ENCODE assay signal across 22 cellular contexts in the genomic region with DNA sequence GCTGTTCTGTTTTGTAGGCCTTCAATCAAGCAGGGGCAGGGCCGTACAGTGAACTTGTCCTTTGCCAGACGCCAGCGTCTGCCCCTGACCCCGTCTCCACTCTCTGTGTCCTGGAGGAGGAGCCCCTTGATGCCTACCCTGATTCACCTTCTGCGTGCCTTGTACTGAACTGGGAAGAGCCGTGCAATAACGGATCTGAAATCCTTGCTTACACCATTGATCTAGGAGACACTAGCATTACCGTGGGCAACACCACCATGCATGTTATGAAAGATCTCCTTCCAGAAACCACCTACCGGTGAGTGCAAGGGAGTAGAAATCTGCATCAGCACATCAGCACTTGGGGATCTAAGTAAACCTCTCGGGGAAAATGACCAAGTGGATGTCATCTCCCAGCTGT.
"Had no signal": no experiment of that assay in that cellular context is flagged by ENCODE, and none has a peak within 500 bp of the region (broad histone marks: within the 10 kb centered on the region; RNA-seq: fewer than 3 reads in every experiment).

No MANE protein-coding gene starts in this region.

- H3K27ac ChIP-seq: SJSA1, SK-N-MC had no signal

- H3K4me3 ChIP-seq: MG63, SJSA1, SK-N-MC had no signal

- H3K27me3 ChIP-seq: MG63, SJSA1 had no signal

- H3K9me3 ChIP-seq: MG63, SJSA1 had no signal

- DNase-seq: IMR-90, Karpas-422, KG1, MG63, NCI-H1092 treated with DMSO at 0.1 percent for 48 hours, NCI-H1436, NCI-H187, NCI-H2029, NCI-H2081 treated with DMSO at 0.1 percent for 48 hours, NCI-H2171, NCI-H226, NCI-H446, NCI-H510A, NCI-H524 treated with DMSO at 0.1 percent for 48 hours, NCI-H69, NCI-H774, Right ventricle myocardium superior, RPMI8226, SIG-M5 had no signal

- FAIRE-seq: RCC 7860 had no signal
